ENCODE assay signal across 8 cellular contexts in genomic region chr5:43066231-43066798, GRCh38. TPM values are rescaled to one million over a fixed set of nuclear protein-coding genes. Genes with fewer than 3 reads are reported as not detected.
DNase-seq lines count a peak whose midpoint lies in the region; ATAC-seq and TF ChIP-seq lines count a peak whose summit lies in the region.

No MANE protein-coding gene starts in this region.

- H3K9me3 Mint-ChIP-seq in activated naive CD8-positive, alpha-beta T cell treated with anti-CD3 and anti-CD28 coated beads, Interleukin-2, amount 10 ng/mL, durations not matched to agents 7 days and 5 days: no peaks in the 10 kb centered on the region

- no peaks in the 10 kb centered on the region for H3K9me3 ChIP-seq in KOPT-K1 (ENCODE audit: insufficient read depth, low read length, poor library complexity, severe bottlenecking)
- no peaks in the 10 kb centered on the region for H3K9me3 ChIP-seq in SJSA1 (replicated peaks)
- no peaks in the 10 kb centered on the region for H3K9me3 ChIP-seq in trophoblast cell (ENCODE audit: insufficient read depth, low read depth, low read length)
- no peaks in the 10 kb centered on the region for H3K9me3 ChIP-seq in tibial nerve

- peak; percentile 32 for ATAC-seq in GM21515 (IDR thresholded peaks at IDR 0.05; ENCODE audit: unreplicated experiment)
- peak; percentile 36 for ATAC-seq in activated naive CD8-positive, alpha-beta T cell treated with anti-CD3 and anti-CD28 coated beads, Interleukin-2, amount 10 ng/mL, durations not matched to agents 7 days and 5 days (ENCODE audit: low read depth)

- peak overlapping the region; percentile 70 for H3K4me3 ChIP-seq in SJSA1
- peak overlapping the region; percentile 91 for H3K4me3 ChIP-seq in trophoblast cell (ENCODE audit: low read depth, low read length)
- H3K4me3 ChIP-seq in tibial nerve: peak overlapping the region; percentile 50 to 83 (median 75)

- H2AK5ac ChIP-seq in trophoblast cell (ENCODE audit: low read length): no peak overlapping the region

- POLR2A ChIA-PET in activated naive CD8-positive, alpha-beta T cell treated with anti-CD3 and anti-CD28 coated beads, Interleukin-2, amount 10 ng/mL, durations not matched to agents 7 days and 5 days (lab: Charles Lee): interaction anchor here (0.6 to 9.6 kb wide), 11 partner anchors 20 to 418 kb away, joined by 3 to 300 read pairs (median 56); partner anchors contain the start of genes ANXA2R, HMGCS1, TMEM267 and ZNF131

- H3K4me2 ChIP-seq in trophoblast cell (ENCODE audit: low read length): peak overlapping the region; percentile 83

- no peaks in the 10 kb centered on the region for H3K27me3 Mint-ChIP-seq in activated naive CD8-positive, alpha-beta T cell treated with anti-CD3 and anti-CD28 coated beads, Interleukin-2, amount 10 ng/mL, durations not matched to agents 7 days and 5 days

- H3K4me1 ChIP-seq in SJSA1 (replicated peaks) (peaks cover 35% of the 10 kb centered on the region), trophoblast cell (ENCODE audit: control insufficient read depth in 1 of 2, insufficient read depth in 2 of 2, low read length in 2 of 2) (peaks cover 6 to 13% of the 10 kb centered on the region in 2 experiments), tibial nerve (peaks cover 0 to 50% (median 24%) of the 10 kb centered on the region in 4 donors)

- H2BK12ac ChIP-seq in trophoblast cell (ENCODE audit: low read length): no peak overlapping the region

- H4K8ac ChIP-seq in trophoblast cell (ENCODE audit: low read depth, low read length): peak overlapping the region; percentile 97

- in situ Hi-C loops in Caki2 (cut with HindIII; ENCODE audit: low pct_unique_long_range_greater_than_20kb, low sequenced_read_pairs): no loop called here

- H3K14ac ChIP-seq in trophoblast cell (ENCODE audit: low read length): peak overlapping the region; percentile 91

- peak overlapping the region; percentile 95 for H3K9ac ChIP-seq in trophoblast cell (ENCODE audit: low read length)

- H2BK5ac ChIP-seq in trophoblast cell (ENCODE audit: low read depth, low read length, poor library complexity): peak overlapping the region; percentile 83

- H3K27ac ChIP-seq in KOPT-K1 (ENCODE audit: low read depth, low read length, poor library complexity, severe bottlenecking): peak overlapping the region; percentile 96
- H3K27ac ChIP-seq in SJSA1: peak overlapping the region; percentile 98
- peak overlapping the region; percentile 91 for H3K27ac ChIP-seq in trophoblast cell (ENCODE audit: low read depth, low read length)
- peak overlapping the region; percentile 98 to 99 (median 99) for H3K27ac ChIP-seq in tibial nerve

- H3K4me1 Mint-ChIP-seq in activated naive CD8-positive, alpha-beta T cell treated with anti-CD3 and anti-CD28 coated beads, Interleukin-2, amount 10 ng/mL, durations not matched to agents 7 days and 5 days: peaks cover 30% of the 10 kb centered on the region

- H3K23ac ChIP-seq in trophoblast cell (ENCODE audit: low read length): no peak overlapping the region

- peak overlapping the region; percentile 99 for H3K4me3 Mint-ChIP-seq in activated naive CD8-positive, alpha-beta T cell treated with anti-CD3 and anti-CD28 coated beads, Interleukin-2, amount 10 ng/mL, durations not matched to agents 7 days and 5 days

- H3K36me3 Mint-ChIP-seq in activated naive CD8-positive, alpha-beta T cell treated with anti-CD3 and anti-CD28 coated beads, Interleukin-2, amount 10 ng/mL, durations not matched to agents 7 days and 5 days: peaks cover 21% of the 10 kb centered on the region

- WGBS in trophoblast cell (ENCODE audit: extremely low coverage, insufficient coverage, insufficient read length): no CpG with 5 or more reads among the region's 57 CpGs
- WGBS in tibial nerve, 2 donors: 0 to 1% methylated on average over 55 to 56 of the region's 57 CpGs

- H3K79me2 ChIP-seq in trophoblast cell (ENCODE audit: control insufficient read depth, insufficient read depth, low read length, poor library complexity): peaks cover 9% of the 10 kb centered on the region

- H2AFZ ChIP-seq in trophoblast cell (ENCODE audit: insufficient read depth, low read length, poor library complexity): peak overlapping the region; percentile 75

- H3K36me3 ChIP-seq in KOPT-K1 (ENCODE audit: insufficient read depth, low read length) (peaks cover 18% of the 10 kb centered on the region), SJSA1 (peaks cover 32% of the 10 kb centered on the region), trophoblast cell (ENCODE audit: control insufficient read depth in 1 of 2, insufficient read depth in 2 of 2, low read length in 2 of 2) (peaks cover 4 to 9% of the 10 kb centered on the region in 2 experiments), tibial nerve (peaks cover 0 to 13% (median 0%) of the 10 kb centered on the region in 3 donors)

- peak overlapping the region; percentile 94 for H2BK120ac ChIP-seq in trophoblast cell (ENCODE audit: insufficient read depth, low read length, poor library complexity)

- no peak for TF ChIP-seq POLR2A in tibial nerve (IDR thresholded peaks at IDR 0.05)

- intact Hi-C loops in cardiac septum (cut with DNase I): loop anchor here (1.0 to 5.0 kb wide), 4 partner anchors 24 to 54 kb away; partner anchors contain the start of gene ZNF131

- H3K79me1 ChIP-seq in trophoblast cell (ENCODE audit: low read length): peaks cover 18% of the 10 kb centered on the region

- peak overlapping the region; percentile 95 for H3K18ac ChIP-seq in trophoblast cell (ENCODE audit: low read length)

- peak overlapping the region; percentile 95 for H4K91ac ChIP-seq in trophoblast cell (ENCODE audit: low read depth, low read length)

- H3K27me3 ChIP-seq in SJSA1 (replicated peaks): no peaks in the 10 kb centered on the region
- H3K27me3 ChIP-seq in trophoblast cell (ENCODE audit: insufficient read depth, low read length): no peaks in the 10 kb centered on the region
- H3K27me3 ChIP-seq in tibial nerve: no peaks in the 10 kb centered on the region

- no peak for TF ChIP-seq CTCF in tibial nerve (IDR thresholded peaks at IDR 0.05)

- peak overlapping the region; percentile 65 for H3K4ac ChIP-seq in trophoblast cell (ENCODE audit: low read depth, low read length)

- peak overlapping the region; percentile 100 for H3K27ac Mint-ChIP-seq in activated naive CD8-positive, alpha-beta T cell treated with anti-CD3 and anti-CD28 coated beads, Interleukin-2, amount 10 ng/mL, durations not matched to agents 7 days and 5 days

- no peak for TF ChIP-seq EP300 in tibial nerve (IDR thresholded peaks at IDR 0.05)

- peak; percentile 75 for DNase-seq in Caki2 (ENCODE audit: low read depth)
- DNase-seq in SJSA1 (ENCODE audit: low read depth in 1 of 2, low spot score in 2 of 2): peak; percentile 71 to 78
- peak; percentile 80 for DNase-seq in activated naive CD8-positive, alpha-beta T cell treated with anti-CD3 and anti-CD28 coated beads, Interleukin-2, amount 10 ng/mL, durations not matched to agents 7 days and 5 days
- peak; percentile 87 for DNase-seq in cardiac septum (ENCODE audit: low spot score)
- DNase-seq in trophoblast cell: peak; percentile 66 to 74
- DNase-seq in tibial nerve (ENCODE audit: low spot score in 2 of 2): peak in 1 of 2 donors; percentile 55

- H4K12ac ChIP-seq in trophoblast cell (ENCODE audit: low read depth, low read length): peak overlapping the region; percentile 94

RNA-seq across cellular contexts. Expression of gene ANXA2R, which starts 26.2 kb away (rescaled TPM):
- total RNA-seq in Caki2 (2014; rRNA removed; shearing (Covaris generic); ENCODE audit: low replicate concordance): 1.7 TPM in 1 of 2 replicates, not detected in the other
- 1.4 and 2.5 TPM in 2 replicates for total RNA-seq in SJSA1 (2014; rRNA removed; shearing (Covaris generic))
- total RNA-seq in activated naive CD8-positive, alpha-beta T cell treated with anti-CD3 and anti-CD28 coated beads, Interleukin-2, amount 10 ng/mL, durations not matched to agents 7 days and 5 days: 10 to 100 TPM; 39.2 to 41.1 TPM
- total RNA-seq in cardiac septum (1.2 TPM), tibial nerve (1 to 10 TPM; 5.4 to 9.0 (median 8.1) TPM)
- 0.06 and 0.07 TPM in 2 replicates for polyA plus RNA-seq in trophoblast cell (2013)

RNA-seq across cellular contexts. Expression of gene ZNF131, which starts 54.4 kb away (rescaled TPM):
- 29.9 and 41.8 TPM in 2 replicates for total RNA-seq in Caki2 (2014; rRNA removed; shearing (Covaris generic); ENCODE audit: low replicate concordance)
- total RNA-seq in SJSA1 (2014; rRNA removed; shearing (Covaris generic)): 47.5 and 50.9 TPM in 2 replicates
- total RNA-seq in activated naive CD8-positive, alpha-beta T cell treated with anti-CD3 and anti-CD28 coated beads, Interleukin-2, amount 10 ng/mL, durations not matched to agents 7 days and 5 days: 10 to 100 TPM; 55.6 to 58.0 TPM
- total RNA-seq in cardiac septum (16.3 TPM), tibial nerve (10 to 100 TPM; 31.6 to 43.5 (median 33.3) TPM)
- polyA plus RNA-seq in trophoblast cell (2013): 20.7 and 22.1 TPM in 2 replicates

Comparison
In these comparisons a context has a peak if more than half of its experiments do, and no peak if none do; other contexts are left out.
1. RNA of gene ANXA2R, which starts 26.2 kb away (total RNA-seq): 39.2 to 41.1 TPM in activated naive CD8-positive, alpha-beta T cell treated with anti-CD3 and anti-CD28 coated beads, Interleukin-2, amount 10 ng/mL, durations not matched to agents 7 days and 5 days; 5.4 to 9.0 TPM in tibial nerve, 1.4 to 2.5 TPM in SJSA1, 1.2 TPM in cardiac septum (single experiment) and 1.7 TPM in Caki2; every median in the first group is over 4 times any median in the second.
2. Peak in every context shown above with its lines, with median percentiles within 50 percentile points of each other: H3K27ac ChIP-seq and H3K4me3 ChIP-seq.